Comparison of ENCODE assay signal across 1 cellular context in genomic region chr2:219425238-219426067, GRCh38.
TF ChIP-seq lines count a peak whose summit lies in the region.

No MANE protein-coding gene starts in this region.

TF ChIP-seq in IMR-90, 13 proteins besides CTCF, POLR2A, EP300 and RAD21:
- TF ChIP-seq SMC3 (IDR thresholded peaks at IDR 0.05; ENCODE audit: low read depth, low read length), result no peak
- TF ChIP-seq ELK1 (IDR thresholded peaks at IDR 0.05; ENCODE audit: borderline replicate concordance, low read depth, low read length), result no peak
